Comparison of ENCODE assay signal across 1 cellular context in genomic region chr9:135225619-135226228, GRCh38.
TF ChIP-seq lines count a peak whose summit lies in the region.

No MANE protein-coding gene starts in this region.

TF ChIP-seq in HEK293, 187 proteins besides CTCF, POLR2A, EP300 and RAD21 (continued from another document):
- TF ChIP-seq ZBTB10 (tag by site-specific recombination; IDR thresholded peaks at IDR 0.05) (peak; percentile 40; the same call in 1 of the 2 replicates), ZNF785 (tag by site-specific recombination; IDR thresholded peaks at IDR 0.05) (0 out of 2 replicates have a peak, but pooled peaks have one; percentile 10), GLI4 (tag by site-specific recombination; IDR thresholded peaks at IDR 0.05) (no peak), ZSCAN5A (tag by site-specific recombination; IDR thresholded peaks at IDR 0.05) (0 out of 2 replicates have a peak, but pooled peaks have one; percentile 7), HOXC10 (CRISPR knock-in tag; IDR thresholded peaks at IDR 0.05) (no peak), ZNF76 (tag by site-specific recombination; IDR thresholded peaks at IDR 0.05; ENCODE audit: borderline replicate concordance, low read depth) (no peak), ZNF214 (tag by site-specific recombination; IDR thresholded peaks at IDR 0.05; ENCODE audit: borderline replicate concordance) (no peak), ATF2 (tag by site-specific recombination; IDR thresholded peaks at IDR 0.05; ENCODE audit: low read depth) (no peak), WT1 (tag by site-specific recombination; IDR thresholded peaks at IDR 0.05) (no peak), ZNF148 (tag by site-specific recombination; IDR thresholded peaks at IDR 0.05; ENCODE audit: borderline replicate concordance) (0 out of 2 replicates have a peak, but pooled peaks have one; percentile 30), ZNF48 (tag by site-specific recombination; IDR thresholded peaks at IDR 0.05) (no peak), ZNF530 (tag by site-specific recombination; IDR thresholded peaks at IDR 0.05; ENCODE audit: low read depth) (no peak), RBAK (tag by site-specific recombination; IDR thresholded peaks at IDR 0.05) (no peak), ZNF571 (tag by site-specific recombination; IDR thresholded peaks at IDR 0.05) (no peak), ZNF133 (tag by site-specific recombination; IDR thresholded peaks at IDR 0.05) (no peak), SP3 (tag by site-specific recombination; IDR thresholded peaks at IDR 0.05) (no peak), MZF1 (tag by site-specific recombination; IDR thresholded peaks at IDR 0.05; ENCODE audit: borderline replicate concordance) (no peak), ZNF776 (tag by site-specific recombination; IDR thresholded peaks at IDR 0.05; ENCODE audit: borderline replicate concordance) (no peak), ZNF266 (tag by site-specific recombination; IDR thresholded peaks at IDR 0.05; ENCODE audit: low read depth) (no peak), ZNF747 (tag by site-specific recombination; IDR thresholded peaks at IDR 0.05) (no peak)
